Comparison of ENCODE assay signal across 26 cellular contexts in genomic region chr17:21303441-21304065, GRCh38. TPM values are rescaled to one million over a fixed set of nuclear protein-coding genes. Genes with fewer than 3 reads are reported as not detected.
DNase-seq lines count a peak whose midpoint lies in the region; ATAC-seq and TF ChIP-seq lines count a peak whose summit lies in the region.
"Had no signal": no experiment of that assay in that cellular context is flagged by ENCODE, and none has a peak within 500 bp of the region (broad histone marks: within the 10 kb centered on the region; RNA-seq: fewer than 3 reads in every experiment).

No MANE protein-coding gene starts in this region.

- no peak for TF ChIP-seq CTCF in spleen (IDR thresholded peaks at IDR 0.05 in 8 of 11, conservative IDR thresholded peaks at IDR 0.05 in 3 of 11)

- no peak for ATAC-seq in activated naive CD8-positive, alpha-beta T cell treated with anti-CD3 and anti-CD28 coated beads, Interleukin-2, amount 50 U/mL, for 24 hours
- ATAC-seq: activated CD8-positive, alpha-beta T cell treated with anti-CD3 and anti-CD28 coated beads, Interleukin-2, amount 10 ng/mL, durations not matched to agents 7 days and 5 days; activated naive CD4-positive, alpha-beta T cell treated with anti-CD3 and anti-CD28 coated beads, Interleukin-2, amount 50 U/mL, for 72 hours; esophagus mucosa; T-cell had no signal

- no peak overlapping the region for H3K4me3 ChIP-seq in spleen
- H3K4me3 ChIP-seq: A549 had no signal

- DNase-seq in activated naive CD8-positive, alpha-beta T cell treated with anti-CD3 and anti-CD28 coated beads, Interleukin-2, amount 50 U/mL, for 24 hours, result no peak
- DNase-seq in activated naive CD8-positive, alpha-beta T cell treated with anti-CD3 and anti-CD28 coated beads for 36 hours, result no peak
- DNase-seq in H4 (ENCODE audit: low spot score) (peak; percentile 4), hepatic stellate cell (ENCODE audit: low spot score) (peak; percentile 27), spleen (peak; percentile 67), HK-2 (ENCODE audit: unreplicated experiment) (no peak), AG08395 (ENCODE audit: low spot score) (no peak), NCI-H1092 treated with DMSO at 0.1 percent for 48 hours (lab: John Stamatoyannopoulos, UW) (no peak)
- DNase-seq: activated CD4-positive, alpha-beta T cell treated with anti-CD3 and anti-CD28 coated beads for 1 hour; activated CD8-positive, alpha-beta T cell treated with anti-CD3 and anti-CD28 coated beads, Interleukin-2, amount 10 ng/mL, durations not matched to agents 7 days and 5 days; activated T-cell treated with anti-CD3 and anti-CD28 coated beads, Interleukin-2, amount 50 U/mL, for 48 hours; effector CD4-positive, alpha-beta T cell; EL; foreskin melanocyte; HCEC 1CT; hypothalamus; islet precursor cell; NCI-H187 treated with DMSO at 0.1 percent for 48 hours; retina; SIG-M5; T-cell had no signal

- no peaks in the 10 kb centered on the region for H3K9me3 Mint-ChIP-seq in activated naive CD8-positive, alpha-beta T cell treated with anti-CD3 and anti-CD28 coated beads, Interleukin-2, amount 50 U/mL, for 24 hours
- H3K9me3 Mint-ChIP-seq in activated naive CD8-positive, alpha-beta T cell treated with anti-CD3 and anti-CD28 coated beads for 36 hours, result peaks cover 1% of the 10 kb centered on the region

- no peaks in the 10 kb centered on the region for H3K27me3 ChIP-seq in spleen (replicated peaks in 1 of 7)

- peaks cover 0 to 5% (median 2%) of the 10 kb centered on the region in 8 donors for H3K9me3 ChIP-seq in spleen

- peak overlapping the region; percentile 50 for H3K27ac Mint-ChIP-seq in activated naive CD8-positive, alpha-beta T cell treated with anti-CD3 and anti-CD28 coated beads, Interleukin-2, amount 50 U/mL, for 24 hours
- no peak overlapping the region for H3K27ac Mint-ChIP-seq in activated naive CD8-positive, alpha-beta T cell treated with anti-CD3 and anti-CD28 coated beads for 36 hours
- H3K27ac Mint-ChIP-seq: activated CD8-positive, alpha-beta T cell treated with anti-CD3 and anti-CD28 coated beads, Interleukin-2, amount 10 ng/mL, durations not matched to agents 7 days and 5 days; T-cell had no signal

- WGBS in spleen, 5 donors, result 83 to 93% (median 88%) methylated on average over 8 of the region's 8 CpGs

- H3K27me3 Mint-ChIP-seq in activated naive CD8-positive, alpha-beta T cell treated with anti-CD3 and anti-CD28 coated beads, Interleukin-2, amount 50 U/mL, for 24 hours, result no peaks in the 10 kb centered on the region
- no peaks in the 10 kb centered on the region for H3K27me3 Mint-ChIP-seq in activated naive CD8-positive, alpha-beta T cell treated with anti-CD3 and anti-CD28 coated beads for 36 hours
- H3K27me3 Mint-ChIP-seq: T-cell had no signal

- peaks cover 5 to 100% (median 93%) of the 10 kb centered on the region in 6 donors for H3K36me3 ChIP-seq in spleen

- no peak for TF ChIP-seq POLR2A in spleen (IDR thresholded peaks at IDR 0.05)

- no peaks in the 10 kb centered on the region for H3K4me1 Mint-ChIP-seq in activated naive CD8-positive, alpha-beta T cell treated with anti-CD3 and anti-CD28 coated beads, Interleukin-2, amount 50 U/mL, for 24 hours
- H3K4me1 Mint-ChIP-seq in activated naive CD8-positive, alpha-beta T cell treated with anti-CD3 and anti-CD28 coated beads for 36 hours, result no peaks in the 10 kb centered on the region
- H3K4me1 Mint-ChIP-seq: T-cell had no signal

- intact Hi-C loops in spleen (cut with DNase I; ENCODE audit: low total_unique reads), result no loop called here

- no peak overlapping the region for H3K27ac ChIP-seq in spleen
- H3K27ac ChIP-seq: A549, C4-2B, KMS-11 had no signal

- H3K4me1 ChIP-seq in spleen, result no peaks in the 10 kb centered on the region
- H3K4me1 ChIP-seq: A549 had no signal

- H3K4me3 Mint-ChIP-seq in activated naive CD8-positive, alpha-beta T cell treated with anti-CD3 and anti-CD28 coated beads, Interleukin-2, amount 50 U/mL, for 24 hours, result no peak overlapping the region
- no peak overlapping the region for H3K4me3 Mint-ChIP-seq in activated naive CD8-positive, alpha-beta T cell treated with anti-CD3 and anti-CD28 coated beads for 36 hours
- H3K4me3 Mint-ChIP-seq: activated CD8-positive, alpha-beta T cell treated with anti-CD3 and anti-CD28 coated beads, Interleukin-2, amount 10 ng/mL, durations not matched to agents 7 days and 5 days; T-cell had no signal

- H3K36me3 Mint-ChIP-seq in activated naive CD8-positive, alpha-beta T cell treated with anti-CD3 and anti-CD28 coated beads, Interleukin-2, amount 50 U/mL, for 24 hours (ENCODE audit: low read depth), result peaks cover 60% of the 10 kb centered on the region
- H3K36me3 Mint-ChIP-seq in activated naive CD8-positive, alpha-beta T cell treated with anti-CD3 and anti-CD28 coated beads for 36 hours, result peaks cover 39% of the 10 kb centered on the region

RNA-seq across cellular contexts. Expression of gene MAP2K3, which starts 19.0 kb away (rescaled TPM):
- total RNA-seq in activated naive CD8-positive, alpha-beta T cell treated with anti-CD3 and anti-CD28 coated beads for 36 hours, result 100 to 1,000 TPM; 136 to 139 TPM
- total RNA-seq in H4 (2014; rRNA removed; shearing (Covaris generic)), result 5.8 and 7.6 TPM in 2 replicates
- total RNA-seq in spleen, result 100 to 1,000 TPM in 2 of 7 donors, 10 to 100 TPM in 5; 44.3 to 121 (median 83.6) TPM
- 10 to 100 TPM; 31.7 to 54.6 (median 46.3) TPM for polyA plus RNA-seq in spleen

RNA-seq across cellular contexts. Expression of gene NATD1, which starts 50.3 kb away (rescaled TPM):
- 1 to 10 TPM in 1 of 2 experiments, under 1 TPM in 1; 0.90 to 1.1 TPM for total RNA-seq in activated naive CD8-positive, alpha-beta T cell treated with anti-CD3 and anti-CD28 coated beads for 36 hours
- total RNA-seq in H4 (2014; rRNA removed; shearing (Covaris generic)), result 0.21 and 0.81 TPM in 2 replicates
- total RNA-seq in spleen, result 10 to 100 TPM in 6 of 7 donors, 1 to 10 TPM in 1; 9.4 to 31.0 (median 16.6) TPM
- polyA plus RNA-seq in spleen, result 1 to 10 TPM; 1.3 to 5.9 (median 1.9) TPM

Comparison
In these comparisons a context has a peak if more than half of its experiments do, and no peak if none do; other contexts are left out.
1. DNase-seq: peak in H4 (single experiment), hepatic stellate cell (single experiment) and spleen (single experiment); none in activated naive CD8-positive, alpha-beta T cell treated with anti-CD3 and anti-CD28 coated beads, Interleukin-2, amount 50 U/mL, for 24 hours (single experiment), activated naive CD8-positive, alpha-beta T cell treated with anti-CD3 and anti-CD28 coated beads for 36 hours (single experiment), HK-2 (single experiment), AG08395 (single experiment) and NCI-H1092 treated with DMSO at 0.1 percent for 48 hours (single experiment).